In genomic region chr7:73350311-73351068, GRCh38 we compare ENCODE assay signal across 27 cellular contexts. TPM values are rescaled to one million over a fixed set of nuclear protein-coding genes. Genes with fewer than 3 reads are reported as not detected.
"Had no signal": no experiment of that assay in that cellular context is flagged by ENCODE, and none has a peak within 500 bp of the region (broad histone marks: within the 10 kb centered on the region; RNA-seq: fewer than 3 reads in every experiment).

No MANE protein-coding gene starts in this region.

- H3K27me3 ChIP-seq: brain microvascular endothelial cell had no signal

- ATAC-seq: activated CD4-positive, CD25-positive, alpha-beta regulatory T cell treated with anti-CD3 and anti-CD28 coated beads, Interleukin-2, amount 50 U/mL, for 24 hours; natural killer cell had no signal

- FAIRE-seq: endometrium, frontal cortex had no signal

- H3K27ac ChIP-seq: brain microvascular endothelial cell, coronary artery had no signal

- H3K4me3 Mint-ChIP-seq: central memory CD8-positive, alpha-beta T cell; memory B cell; natural killer cell had no signal

- H3K36me3 Mint-ChIP-seq: natural killer cell had no signal

- H3K27me3 Mint-ChIP-seq: progenitor cell of endocrine pancreas had no signal

- H3K36me3 ChIP-seq: brain microvascular endothelial cell had no signal

- H3K4me3 ChIP-seq: coronary artery had no signal

- H3K27ac Mint-ChIP-seq: memory B cell, natural killer cell, progenitor cell of endocrine pancreas had no signal

- DNase-seq: activated CD4-positive, alpha-beta T cell treated with anti-CD3 and anti-CD28 coated beads, Interleukin-2, amount 50 U/mL, for 1 hour; activated CD8-positive, alpha-beta memory T cell treated with anti-CD3 and anti-CD28 coated beads for 24 hours; activated CD8-positive, alpha-beta memory T cell treated with anti-CD3 and anti-CD28 coated beads, Interleukin-2, amount 50 U/mL, for 48 hours; activated effector memory CD4-positive, alpha-beta T cell treated with Interleukin-2 at 50 U/mL for 16 hours; activated naive CD4-positive, alpha-beta T cell treated with anti-CD3 and anti-CD28 coated beads, Interleukin-2, amount 50 U/mL, for 16 hours; activated T-cell treated with anti-CD3 and anti-CD28 coated beads, Interleukin-2, amount 50 U/mL, for 48 hours; aorta; brain microvascular endothelial cell; head of caudate nucleus; natural killer cell; right cardiac atrium; stimulated activated CD8-positive, alpha-beta memory T cell treated with anti-CD3 and anti-CD28 coated beads, Interleukin-4, amount 100 ng/mL, for 48 hours; stimulated activated naive CD4-positive, alpha-beta T cell; T1000 had no signal

- H3K4me1 Mint-ChIP-seq: central memory CD8-positive, alpha-beta T cell; memory B cell had no signal

RNA-seq across cellular contexts. Expression of gene FKBP6, which starts 22.5 kb away (rescaled TPM):
- total RNA-seq: aorta; frontal cortex; kidney epithelial cell; liver; natural killer cell; omental fat pad; progenitor cell of endocrine pancreas; right cardiac atrium; T-helper 1 cell treated with Interleukin-12 subunit alpha and Interleukin-12 subunit beta and Interleukin-4 antibody, amounts not matched to agents 30 ng/mL and 1 ng/mL, for 36 hours; urinary bladder had no signal
- polyA plus RNA-seq: esophagus, liver, right cardiac atrium, urinary bladder had no signal

RNA-seq across cellular contexts. Expression of gene TRIM50, which starts 22.6 kb away (rescaled TPM):
- total RNA-seq: frontal cortex; kidney epithelial cell; natural killer cell; T-helper 1 cell treated with Interleukin-12 subunit alpha and Interleukin-12 subunit beta and Interleukin-4 antibody, amounts not matched to agents 30 ng/mL and 1 ng/mL, for 36 hours had no signal
